ENCODE assay signal across 8 cellular contexts in the genomic region with DNA sequence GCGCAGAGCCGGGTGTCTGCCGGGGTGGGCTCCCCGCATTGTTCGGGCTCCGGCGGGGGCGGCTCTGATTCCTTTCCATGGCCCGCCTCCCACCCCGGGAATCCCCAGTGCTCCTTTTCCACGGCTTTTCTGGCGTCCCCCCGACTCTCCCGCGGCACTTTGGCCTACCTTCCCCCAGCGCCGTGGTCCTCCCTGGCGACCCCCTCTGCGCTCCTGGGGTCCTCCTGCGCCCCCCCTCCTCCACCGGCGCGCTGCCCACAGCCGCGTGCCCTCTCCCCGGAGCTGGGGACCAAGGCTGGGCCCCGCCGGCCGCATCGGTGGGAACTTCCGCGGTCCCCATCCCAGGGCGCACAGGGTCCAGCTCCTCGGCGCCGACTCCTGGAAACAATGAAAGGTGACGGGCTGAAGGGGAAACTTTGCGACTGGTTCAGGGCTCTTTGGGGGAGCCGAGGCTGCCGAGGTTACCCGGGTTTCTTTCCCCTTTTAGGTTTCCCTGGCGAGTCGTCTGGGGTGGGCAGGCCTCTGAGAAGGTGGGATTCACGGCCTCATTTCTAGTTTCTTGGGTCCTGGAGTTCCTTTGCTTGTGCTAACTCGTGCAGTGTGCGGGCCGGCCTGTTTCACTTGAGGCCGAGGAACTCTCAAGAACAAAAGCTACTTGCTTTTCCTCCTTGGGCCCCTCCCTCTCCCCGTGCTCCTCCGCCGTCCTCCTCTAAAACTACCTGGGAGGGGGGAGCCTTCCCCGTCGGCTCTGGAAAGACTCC. TPM values are rescaled to one million over a fixed set of nuclear protein-coding genes. Genes with fewer than 3 reads are reported as not detected.
DNase-seq lines count a peak whose midpoint lies in the region; ATAC-seq and TF ChIP-seq lines count a peak whose summit lies in the region.

No MANE protein-coding gene starts in this region.

- H3K4me2 ChIP-seq in Karpas-422 (ENCODE audit: low read depth, low read length, poor library complexity, severe bottlenecking) (peak overlapping the region; percentile 70), neural cell (ENCODE audit: low read length) (no peak overlapping the region)

- H3K9ac ChIP-seq in Karpas-422 (ENCODE audit: low read length): peak overlapping the region; percentile 96
- H3K9ac ChIP-seq in neural cell (ENCODE audit: low read length): no peak overlapping the region

- peak overlapping the region; percentile 93 to 94 for H3K4me3 Mint-ChIP-seq in CD14-positive monocyte
- peak overlapping the region; percentile 95 to 100 for H3K4me3 Mint-ChIP-seq in activated T-cell treated with anti-CD3 and anti-CD28 coated beads, Interleukin-2, amount 50 U/mL, for 72 hours

- no peak for ATAC-seq in activated T-cell treated with anti-CD3 and anti-CD28 coated beads, Interleukin-2, amount 50 U/mL, for 72 hours (replicated peaks in 1 of 2)
- no peak for ATAC-seq in HG02973 (IDR thresholded peaks at IDR 0.05; ENCODE audit: unreplicated experiment)

- H3K27ac Mint-ChIP-seq in CD14-positive monocyte: peak overlapping the region; percentile 94 to 100 (median 97)
- peak overlapping the region; percentile 99 for H3K27ac Mint-ChIP-seq in activated T-cell treated with anti-CD3 and anti-CD28 coated beads, Interleukin-2, amount 50 U/mL, for 72 hours

- DNase-seq in CD14-positive monocyte (ENCODE audit: low spot score) (no peak), Karpas-422 (peak; percentile 67), fibroblast of mammary gland (ENCODE audit: low read depth) (peak; percentile 64), UCSD-AML1 (lab: John Stamatoyannopoulos, UW; ENCODE audit: unreplicated experiment) (no peak), NCI-H345 (lab: John Stamatoyannopoulos, UW) (no peak)
- DNase-seq in activated T-cell treated with anti-CD3 and anti-CD28 coated beads, Interleukin-2, amount 50 U/mL, for 72 hours: peak; percentile 48 to 62

- no peak overlapping the region for H2AFZ ChIP-seq in Karpas-422 (ENCODE audit: low read length)
- H2AFZ ChIP-seq in neural cell (ENCODE audit: low read depth, low read length): no peak overlapping the region

- no peak for TF ChIP-seq EP300 in neural cell (conservative IDR thresholded peaks at IDR 0.05; ENCODE audit: poor library complexity, severe bottlenecking)

- H3K27me3 ChIP-seq in Karpas-422 (ENCODE audit: low read length): no peaks in the 10 kb centered on the region
- peaks cover 57% of the 10 kb centered on the region for H3K27me3 ChIP-seq in neural cell (ENCODE audit: insufficient read depth, low read depth, low read length)

- H3K9me3 ChIP-seq in Karpas-422 (ENCODE audit: low read length) (no peaks in the 10 kb centered on the region), neural cell (ENCODE audit: low read length) (no peaks in the 10 kb centered on the region)

- peaks cover 71% of the 10 kb centered on the region for H3K79me2 ChIP-seq in Karpas-422 (ENCODE audit: low read length)
- H3K79me2 ChIP-seq in neural cell (replicated peaks; ENCODE audit: insufficient read depth, low read length): peaks cover 53% of the 10 kb centered on the region

- H3K27ac ChIP-seq in Karpas-422 (ENCODE audit: low read length): peak overlapping the region; percentile 89
- H3K27ac ChIP-seq in neural cell (ENCODE audit: low read length): no peak overlapping the region

- H3F3A ChIP-seq in neural cell (ENCODE audit: insufficient read depth, low read length, poor library complexity, severe bottlenecking): no peaks in the 10 kb centered on the region

- peaks cover 21% of the 10 kb centered on the region for H3K4me1 Mint-ChIP-seq in CD14-positive monocyte
- H3K4me1 Mint-ChIP-seq in activated T-cell treated with anti-CD3 and anti-CD28 coated beads, Interleukin-2, amount 50 U/mL, for 72 hours (ENCODE audit: low read depth): peaks cover 56% of the 10 kb centered on the region

- H3K9me2 ChIP-seq in Karpas-422 (replicated peaks; ENCODE audit: insufficient read depth, low read length) (no peaks in the 10 kb centered on the region), neural cell (ENCODE audit: insufficient read depth, low read length) (no peaks in the 10 kb centered on the region)

- H3K9me3 Mint-ChIP-seq in CD14-positive monocyte: peaks cover 0 to 3% (median 0%) of the 10 kb centered on the region in 7 donors
- H3K9me3 Mint-ChIP-seq in activated T-cell treated with anti-CD3 and anti-CD28 coated beads, Interleukin-2, amount 50 U/mL, for 72 hours: no peaks in the 10 kb centered on the region

- H4K20me1 ChIP-seq in Karpas-422 (ENCODE audit: insufficient read depth, low read depth, low read length) (peaks cover 19% of the 10 kb centered on the region), neural cell (ENCODE audit: insufficient read depth) (no peaks in the 10 kb centered on the region)

- H3K27me3 Mint-ChIP-seq in CD14-positive monocyte (ENCODE audit: low read depth in 3 of 3): peaks cover 0 to 4% (median 1%) of the 10 kb centered on the region in 3 donors
- H3K27me3 Mint-ChIP-seq in activated T-cell treated with anti-CD3 and anti-CD28 coated beads, Interleukin-2, amount 50 U/mL, for 72 hours (ENCODE audit: low read depth): no peaks in the 10 kb centered on the region

- H3K4me3 ChIP-seq in Karpas-422 (ENCODE audit: low read length): peak overlapping the region; percentile 97
- peak overlapping the region; percentile 96 for H3K4me3 ChIP-seq in fibroblast of mammary gland (ENCODE audit: control insufficient read depth, low read depth, low read length)
- peak overlapping the region; percentile 87 for H3K4me3 ChIP-seq in neural cell (ENCODE audit: low read length)

- TF ChIP-seq RAD21 in neural cell (conservative IDR thresholded peaks at IDR 0.05): no peak

- no peak for TF ChIP-seq CTCF in CD14-positive monocyte (IDR thresholded peaks at IDR 0.05)
- no peak for TF ChIP-seq CTCF in fibroblast of mammary gland (conservative IDR thresholded peaks at IDR 0.05; ENCODE audit: control insufficient read depth, insufficient read depth, low read depth, low read length)
- no peak for TF ChIP-seq CTCF in neural cell (IDR thresholded peaks at IDR 0.05; ENCODE audit: poor library complexity, severe bottlenecking)

- H3K36me3 Mint-ChIP-seq in CD14-positive monocyte: peaks cover 10 to 14% of the 10 kb centered on the region in 2 donors
- H3K36me3 Mint-ChIP-seq in activated T-cell treated with anti-CD3 and anti-CD28 coated beads, Interleukin-2, amount 50 U/mL, for 72 hours (ENCODE audit: insufficient read depth in 2 of 2): peaks cover 16 to 18% of the 10 kb centered on the region in 2 donors

- intact Hi-C loops in CD14-positive monocyte (cut with micrococcal nuclease): loop anchor here (5.0 to 10.0 kb wide), 5 partner anchors 167 to 797 kb away; partner anchors contain the start of genes EMILIN2 (in 1 of the 2) and SMCHD1 (in 1 of the 2)

- peaks cover 58% of the 10 kb centered on the region for H3K4me1 ChIP-seq in Karpas-422 (ENCODE audit: low read length)

- peaks cover 24% of the 10 kb centered on the region for H3K36me3 ChIP-seq in Karpas-422 (ENCODE audit: insufficient read depth, low read length)
- H3K36me3 ChIP-seq in neural cell (ENCODE audit: insufficient read depth, low read length): no peaks in the 10 kb centered on the region

TF ChIP-seq in neural cell, 6 proteins besides CTCF, POLR2A, EP300 and RAD21:
- peak; percentile 73 for TF ChIP-seq EZH2 (IDR thresholded peaks at IDR 0.05; ENCODE audit: borderline replicate concordance, insufficient read depth, low read length, poor library complexity, severe bottlenecking)
- TF ChIP-seq POLR2AphosphoS5 (IDR thresholded peaks at IDR 0.05): no peak
- no peak for TF ChIP-seq TAF1 (IDR thresholded peaks at IDR 0.05; ENCODE audit: low read depth)
- no peak for TF ChIP-seq SMC3 (conservative IDR thresholded peaks at IDR 0.05; ENCODE audit: poor library complexity)

RNA-seq across cellular contexts. Expression of gene TGIF1, which starts 2.2 kb away (rescaled TPM):
- 10 to 100 TPM; 32.2 to 39.8 TPM for polyA plus RNA-seq in CD14-positive monocyte
- total RNA-seq in Karpas-422 (2014; rRNA removed; shearing (Covaris generic); ENCODE audit: low replicate concordance): 82.6 and 110 TPM in 2 replicates
- total RNA-seq in activated T-cell treated with anti-CD3 and anti-CD28 coated beads, Interleukin-2, amount 50 U/mL, for 72 hours: 10 to 100 TPM; 60.0 to 70.0 TPM
- 3.6 and 9.7 TPM in 2 replicates for polyA plus RNA-seq in neural cell
- polyA minus RNA-seq in neural cell: 2.9 and 3.2 TPM in 2 replicates

Comparison
In these comparisons a context has a peak if more than half of its experiments do, and no peak if none do; other contexts are left out.
1. DNase-seq: peak in Karpas-422 (single experiment), activated T-cell treated with anti-CD3 and anti-CD28 coated beads, Interleukin-2, amount 50 U/mL, for 72 hours (2 of 2) and fibroblast of mammary gland (single experiment); none in CD14-positive monocyte (single experiment), UCSD-AML1 (single experiment) and NCI-H345 (single experiment).
2. Peak in every context shown above with its lines, with median percentiles within 50 percentile points of each other: H3K4me3 ChIP-seq.